8 cellular contexts compared by ENCODE assay signal in the genomic region with DNA sequence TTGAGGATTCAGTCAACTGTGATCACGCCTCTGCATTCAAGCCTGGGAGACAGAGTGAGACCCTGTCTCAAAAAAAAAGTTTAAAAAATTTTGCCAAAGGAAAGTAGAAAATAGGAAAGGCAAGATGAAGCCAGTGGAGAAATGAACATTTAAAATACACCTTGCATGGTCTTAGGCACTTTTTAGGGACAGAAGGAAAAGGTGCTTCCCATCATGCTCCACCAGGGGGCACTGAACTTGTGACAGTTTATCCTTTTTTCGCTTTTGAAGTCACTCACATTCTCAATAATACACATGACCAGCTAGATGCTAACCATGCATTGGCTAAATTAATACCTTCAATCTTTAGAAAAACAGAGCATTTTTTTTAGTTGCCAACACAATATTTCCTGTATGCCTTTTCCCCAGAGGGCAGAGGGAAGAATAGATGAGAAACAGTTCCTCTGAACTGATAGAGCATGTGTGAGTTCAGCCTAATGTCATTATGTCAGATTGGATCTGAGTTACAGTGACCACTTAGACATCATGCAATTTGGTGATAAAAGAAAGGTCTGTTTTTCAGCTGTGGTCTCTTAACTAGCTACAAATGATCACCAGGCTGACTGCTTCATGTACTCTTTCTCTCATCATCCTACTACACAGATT.
DNase-seq lines count a peak whose midpoint lies in the region; ATAC-seq and TF ChIP-seq lines count a peak whose summit lies in the region.

No MANE protein-coding gene starts in this region.

- no peak overlapping the region for H3K4me3 Mint-ChIP-seq in immature natural killer cell

- peaks cover 0 to 2% of the 10 kb centered on the region in 2 donors for H3K4me1 Mint-ChIP-seq in immature natural killer cell

- H3K27ac ChIP-seq in DND-41 (ENCODE audit: low read length) (no peak overlapping the region), RWPE2 (ENCODE audit: poor library complexity, severe bottlenecking) (no peak overlapping the region)

- peaks cover 0 to 11% (median 0%) of the 10 kb centered on the region in 3 donors for H3K27me3 Mint-ChIP-seq in immature natural killer cell (ENCODE audit: low read depth in 3 of 3)

- H3K9me3 Mint-ChIP-seq in immature natural killer cell: peaks cover 4 to 8% (median 6%) of the 10 kb centered on the region in 6 donors

- H3K4me2 ChIP-seq in DND-41 (ENCODE audit: insufficient read depth, low read length): no peak overlapping the region

- peak; percentile 39 for DNase-seq in DND-41
- no peak for DNase-seq in RWPE2 (ENCODE audit: low spot score)
- peak; percentile 9 for DNase-seq in activated naive CD8-positive, alpha-beta T cell treated with anti-CD3 and anti-CD28 coated beads, Interleukin-2, amount 50 U/mL, for 16 hours (ENCODE audit: low read depth, low spot score)
- peak; percentile 36 to 52 (median 44) for DNase-seq in immature natural killer cell
- peak; percentile 22 for DNase-seq in stimulated activated CD4-positive, alpha-beta T cell treated with anti-CD3 and anti-CD28 coated beads, Interleukin-2, amount 100 ng/mL, for 4 hours (ENCODE audit: low read depth)
- no peak for DNase-seq in NCI-H2107 treated with DMSO at 0.1 percent for 48 hours (lab: John Stamatoyannopoulos, UW; ENCODE audit: unreplicated experiment)

- peaks cover 4% of the 10 kb centered on the region; the same call in 1 of the 2 replicates for H3K4me1 ChIP-seq in DND-41 (ENCODE audit: insufficient read depth, low read length)
- no peaks in the 10 kb centered on the region for H3K4me1 ChIP-seq in RWPE2 (ENCODE audit: insufficient read depth, poor library complexity, severe bottlenecking)

- no peak overlapping the region for H3K27ac Mint-ChIP-seq in immature natural killer cell

- H3K79me2 ChIP-seq in DND-41 (ENCODE audit: insufficient read depth, low read length): no peaks in the 10 kb centered on the region

- no peaks in the 10 kb centered on the region for H3K36me3 Mint-ChIP-seq in immature natural killer cell

- H3K27me3 ChIP-seq in DND-41 (ENCODE audit: insufficient read depth, low read length, poor library complexity) (no peaks in the 10 kb centered on the region), RWPE2 (ENCODE audit: insufficient read depth, poor library complexity, severe bottlenecking) (no peaks in the 10 kb centered on the region)

- peak; percentile 62 for ATAC-seq in DND-41 (ENCODE audit: insufficient read depth, low read depth)
- peak; percentile 61 for ATAC-seq in HG02885 (IDR thresholded peaks at IDR 0.05; ENCODE audit: poor library complexity, unreplicated experiment)
- no peak for ATAC-seq in RWPE2 (ENCODE audit: low read depth)
- no peak for ATAC-seq in HG03095 (IDR thresholded peaks at IDR 0.05; ENCODE audit: unreplicated experiment)

- H3K4me3 ChIP-seq in DND-41 (ENCODE audit: low read depth in 1 of 2, low read length in 2 of 2) (no peak overlapping the region), RWPE2 (ENCODE audit: severe bottlenecking) (no peak overlapping the region)

- H4K20me1 ChIP-seq in DND-41 (ENCODE audit: insufficient read depth, low read length): no peaks in the 10 kb centered on the region

- H3K9me3 ChIP-seq in DND-41 (ENCODE audit: insufficient read depth, low read length, severe bottlenecking) (peaks cover 12% of the 10 kb centered on the region), RWPE2 (ENCODE audit: severe bottlenecking) (peaks cover 4% of the 10 kb centered on the region)

- H3K9ac ChIP-seq in DND-41 (ENCODE audit: low read depth, low read length): no peak overlapping the region

- TF ChIP-seq CTCF in DND-41 (IDR thresholded peaks at IDR 0.05; ENCODE audit: borderline replicate concordance, extremely low read depth, low read length, poor library complexity, severe bottlenecking) (peak; percentile 74), RWPE2 (IDR thresholded peaks at IDR 0.05; ENCODE audit: poor library complexity, severe bottlenecking) (peak; percentile 85)

- H3K36me3 ChIP-seq in DND-41 (ENCODE audit: insufficient read depth, low read length): no peaks in the 10 kb centered on the region
- H3K36me3 ChIP-seq in RWPE2 (ENCODE audit: low read depth): no peaks in the 10 kb centered on the region

- peak overlapping the region; percentile 43; the same call in 1 of the 2 replicates for H2AFZ ChIP-seq in DND-41 (ENCODE audit: low read depth, low read length)

Comparison
In these comparisons a context has a peak if more than half of its experiments do, and no peak if none do; other contexts are left out.
1. ATAC-seq: peak in DND-41 (single experiment) and HG02885 (single experiment); none in RWPE2 (single experiment) and HG03095 (single experiment).
2. DNase-seq: peak in DND-41 (single experiment), activated naive CD8-positive, alpha-beta T cell treated with anti-CD3 and anti-CD28 coated beads, Interleukin-2, amount 50 U/mL, for 16 hours (single experiment), immature natural killer cell (3 of 3) and stimulated activated CD4-positive, alpha-beta T cell treated with anti-CD3 and anti-CD28 coated beads, Interleukin-2, amount 100 ng/mL, for 4 hours (single experiment); none in RWPE2 (single experiment) and NCI-H2107 treated with DMSO at 0.1 percent for 48 hours (single experiment).